In the genomic region with DNA sequence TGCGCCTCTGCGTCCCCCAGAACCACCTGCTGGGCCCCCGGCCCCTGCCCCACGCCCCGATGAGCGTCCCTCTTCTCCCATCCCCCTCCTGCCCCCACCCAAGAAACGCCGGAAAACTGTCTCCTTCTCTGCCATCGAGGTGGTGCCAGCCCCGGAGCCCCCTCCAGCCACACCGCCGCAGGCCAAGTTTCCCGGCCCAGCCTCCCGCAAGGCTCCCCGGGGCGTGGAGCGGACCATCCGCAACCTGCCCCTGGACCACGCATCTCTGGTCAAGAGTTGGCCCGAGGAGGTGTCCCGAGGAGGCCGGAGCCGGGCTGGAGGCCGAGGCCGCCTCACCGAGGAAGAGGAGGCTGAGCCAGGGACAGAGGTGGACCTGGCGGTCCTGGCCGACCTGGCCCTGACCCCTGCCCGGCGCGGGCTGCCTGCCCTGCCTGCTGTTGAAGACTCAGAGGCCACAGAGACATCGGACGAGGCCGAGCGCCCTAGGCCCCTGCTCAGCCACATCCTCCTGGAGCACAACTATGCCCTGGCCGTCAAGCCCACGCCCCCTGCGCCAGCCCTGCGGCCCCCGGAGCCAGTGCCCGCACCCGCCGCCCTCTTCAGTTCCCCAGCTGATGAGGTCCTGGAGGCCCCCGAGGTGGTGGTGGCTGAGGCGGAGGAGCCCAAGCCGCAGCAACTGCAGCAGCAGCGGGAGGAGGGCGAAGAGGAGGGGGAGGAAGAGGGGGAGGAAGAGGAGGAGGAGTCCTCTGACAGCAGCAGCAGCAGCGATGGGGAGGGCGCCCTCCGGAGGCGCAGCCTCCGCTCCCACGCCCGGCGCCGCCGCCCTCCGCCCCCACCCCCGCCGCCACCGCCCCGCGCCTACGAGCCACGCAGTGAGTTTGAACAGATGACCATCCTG, we compare ENCODE assay signal across 3 cellular contexts.
A peak's percentile ranks its signal among the peaks of the same experiment; 100 is the strongest.
TF ChIP-seq lines count a peak whose summit lies in the region.

No MANE protein-coding gene starts in this region.

TF ChIP-seq in IMR-90, 13 proteins besides CTCF, POLR2A, EP300 and RAD21:
- no peak for TF ChIP-seq RFX5 (IDR thresholded peaks at IDR 0.05; ENCODE audit: low read depth, low read length)
- TF ChIP-seq BHLHE40 (IDR thresholded peaks at IDR 0.05; ENCODE audit: low read depth, low read length), result no peak
- TF ChIP-seq FOS (IDR thresholded peaks at IDR 0.05; ENCODE audit: low read depth, low read length), result no peak
- TF ChIP-seq MXI1 (IDR thresholded peaks at IDR 0.05; ENCODE audit: borderline replicate concordance, low read depth, low read length), result no peak
- TF ChIP-seq MAFK (IDR thresholded peaks at IDR 0.05; ENCODE audit: low read depth, low read length), result no peak
- no peak for TF ChIP-seq CHD1 (IDR thresholded peaks at IDR 0.05; ENCODE audit: low read depth, low read length)
- no peak for TF ChIP-seq MAZ (IDR thresholded peaks at IDR 0.05; ENCODE audit: borderline replicate concordance, low read depth, low read length)

TF ChIP-seq in K562, 482 proteins besides CTCF, POLR2A, EP300 and RAD21 (continues in another document):
- no peak for TF ChIP-seq BRCA1 (IDR thresholded peaks at IDR 0.05)
- TF ChIP-seq BRCA1 (CRISPR knock-in tag; IDR thresholded peaks at IDR 0.05), result no peak
- TF ChIP-seq MECOM (CRISPR knock-in tag; IDR thresholded peaks at IDR 0.05), result no peak
- TF ChIP-seq ZNF263 (CRISPR knock-in tag; IDR thresholded peaks at IDR 0.05; ENCODE audit: borderline replicate concordance), result peak; percentile 96
- TF ChIP-seq EGR1 (conservative IDR thresholded peaks at IDR 0.05), result peak; percentile 40
- TF ChIP-seq MEIS2 (IDR thresholded peaks at IDR 0.05; ENCODE audit: partially characterized antibody), result no peak
- no peak for TF ChIP-seq ARID2 (IDR thresholded peaks at IDR 0.05)
- TF ChIP-seq ZNF146 (CRISPR knock-in tag; IDR thresholded peaks at IDR 0.05; ENCODE audit: unreplicated experiment), result no peak
- TF ChIP-seq CREM (IDR thresholded peaks at IDR 0.05; ENCODE audit: low read depth), result 0 out of 2 replicates have a peak, but pooled peaks have one; percentile 8
- peak; percentile 36; the same call in 1 of the 2 replicates for TF ChIP-seq POLR2G (IDR thresholded peaks at IDR 0.05; ENCODE audit: low read depth, low read length)
- TF ChIP-seq SMAD1 (IDR thresholded peaks at IDR 0.05; ENCODE audit: low read depth, low read length, partially characterized antibody), result no peak
- TF ChIP-seq, protein P1, sequence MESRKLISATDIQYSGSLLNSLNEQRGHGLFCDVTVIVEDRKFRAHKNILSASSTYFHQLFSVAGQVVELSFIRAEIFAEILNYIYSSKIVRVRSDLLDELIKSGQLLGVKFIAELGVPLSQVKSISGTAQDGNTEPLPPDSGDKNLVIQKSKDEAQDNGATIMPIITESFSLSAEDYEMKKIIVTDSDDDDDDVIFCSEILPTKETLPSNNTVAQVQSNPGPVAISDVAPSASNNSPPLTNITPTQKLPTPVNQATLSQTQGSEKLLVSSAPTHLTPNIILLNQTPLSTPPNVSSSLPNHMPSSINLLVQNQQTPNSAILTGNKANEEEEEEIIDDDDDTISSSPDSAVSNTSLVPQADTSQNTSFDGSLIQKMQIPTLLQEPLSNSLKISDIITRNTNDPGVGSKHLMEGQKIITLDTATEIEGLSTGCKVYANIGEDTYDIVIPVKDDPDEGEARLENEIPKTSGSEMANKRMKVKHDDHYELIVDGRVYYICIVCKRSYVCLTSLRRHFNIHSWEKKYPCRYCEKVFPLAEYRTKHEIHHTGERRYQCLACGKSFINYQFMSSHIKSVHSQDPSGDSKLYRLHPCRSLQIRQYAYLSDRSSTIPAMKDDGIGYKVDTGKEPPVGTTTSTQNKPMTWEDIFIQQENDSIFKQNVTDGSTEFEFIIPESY (CRISPR knock-in tag; IDR thresholded peaks at IDR 0.05), result peak; percentile 55; the same call in 1 of the 2 replicates
- TF ChIP-seq RBFOX2 (IDR thresholded peaks at IDR 0.05; ENCODE audit: low read depth, low read length), result peak; percentile 36; the same call in 1 of the 2 replicates
- TF ChIP-seq, protein P2, sequence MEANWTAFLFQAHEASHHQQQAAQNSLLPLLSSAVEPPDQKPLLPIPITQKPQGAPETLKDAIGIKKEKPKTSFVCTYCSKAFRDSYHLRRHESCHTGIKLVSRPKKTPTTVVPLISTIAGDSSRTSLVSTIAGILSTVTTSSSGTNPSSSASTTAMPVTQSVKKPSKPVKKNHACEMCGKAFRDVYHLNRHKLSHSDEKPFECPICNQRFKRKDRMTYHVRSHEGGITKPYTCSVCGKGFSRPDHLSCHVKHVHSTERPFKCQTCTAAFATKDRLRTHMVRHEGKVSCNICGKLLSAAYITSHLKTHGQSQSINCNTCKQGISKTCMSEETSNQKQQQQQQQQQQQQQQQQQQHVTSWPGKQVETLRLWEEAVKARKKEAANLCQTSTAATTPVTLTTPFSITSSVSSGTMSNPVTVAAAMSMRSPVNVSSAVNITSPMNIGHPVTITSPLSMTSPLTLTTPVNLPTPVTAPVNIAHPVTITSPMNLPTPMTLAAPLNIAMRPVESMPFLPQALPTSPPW (CRISPR knock-in tag; IDR thresholded peaks at IDR 0.05), result 0 out of 2 replicates have a peak, but pooled peaks have one; percentile 35
- no peak for TF ChIP-seq PML (IDR thresholded peaks at IDR 0.05; ENCODE audit: low read length)
- no peak for TF ChIP-seq ZNF41 (CRISPR knock-in tag; conservative IDR thresholded peaks at IDR 0.05)
- TF ChIP-seq NRF1 (conservative IDR thresholded peaks at IDR 0.05 in 1 of 2, IDR thresholded peaks at IDR 0.05 in 1 of 2), result no peak
- TF ChIP-seq MYNN (IDR thresholded peaks at IDR 0.05), result peak; percentile 10; the same call in 1 of the 2 replicates
- TF ChIP-seq MYNN (CRISPR knock-in tag; IDR thresholded peaks at IDR 0.05), result no peak
- TF ChIP-seq CHD2 (IDR thresholded peaks at IDR 0.05; ENCODE audit: low read depth, low read length), result no peak
- no peak for TF ChIP-seq NONO (IDR thresholded peaks at IDR 0.05; ENCODE audit: low read depth in 2 of 2, low read length in 1 of 2)
- peak; percentile 48 for TF ChIP-seq FIP1L1 (IDR thresholded peaks at IDR 0.05; ENCODE audit: low read depth, low read length, poor library complexity, severe bottlenecking)
- peak; percentile 49 for TF ChIP-seq ZFP36 (IDR thresholded peaks at IDR 0.05; ENCODE audit: low read depth, low read length, partially characterized antibody)

TF ChIP-seq in GM12891, 5 proteins besides CTCF, POLR2A, EP300 and RAD21:
- TF ChIP-seq SPI1 (IDR thresholded peaks at IDR 0.05; ENCODE audit: low read depth, low read length) (no peak), POU2F2 (IDR thresholded peaks at IDR 0.05; ENCODE audit: low read depth, low read length) (no peak), PAX5 (IDR thresholded peaks at IDR 0.05; ENCODE audit: insufficient read depth, low read length, severe bottlenecking) (no peak), TAF1 (IDR thresholded peaks at IDR 0.05; ENCODE audit: low read depth, low read length) (no peak), POLR2AphosphoS5 (IDR thresholded peaks at IDR 0.05; ENCODE audit: low read depth, low read length) (no peak)
TF ChIP-seq in GM12891: peak in this region for 0.
